1 cellular context compared by ENCODE assay signal in the genomic region with DNA sequence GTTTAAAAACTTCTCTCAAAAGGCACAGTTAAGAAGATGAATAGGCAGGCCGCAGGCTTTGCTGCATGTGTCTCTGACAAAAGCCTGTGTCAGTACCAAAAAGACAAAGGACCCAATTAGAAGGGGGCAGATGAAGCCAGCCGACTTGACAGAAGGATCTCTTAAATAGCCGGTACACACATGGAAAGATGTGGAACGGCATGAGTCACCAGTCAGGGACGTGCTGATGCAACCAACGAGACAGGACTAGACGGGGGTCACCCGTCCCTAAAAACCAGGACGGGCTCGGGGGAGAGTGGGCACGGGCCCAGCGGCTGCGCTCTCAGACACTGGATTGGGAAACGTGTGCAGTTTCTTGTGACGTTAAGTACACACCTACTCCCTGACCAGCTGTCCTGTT.
TF ChIP-seq lines count a peak whose summit lies in the region.

No MANE protein-coding gene starts in this region.

TF ChIP-seq in GM23338, 12 proteins besides CTCF, POLR2A, EP300 and RAD21 (continued from another document):
- TF ChIP-seq, protein P1, sequence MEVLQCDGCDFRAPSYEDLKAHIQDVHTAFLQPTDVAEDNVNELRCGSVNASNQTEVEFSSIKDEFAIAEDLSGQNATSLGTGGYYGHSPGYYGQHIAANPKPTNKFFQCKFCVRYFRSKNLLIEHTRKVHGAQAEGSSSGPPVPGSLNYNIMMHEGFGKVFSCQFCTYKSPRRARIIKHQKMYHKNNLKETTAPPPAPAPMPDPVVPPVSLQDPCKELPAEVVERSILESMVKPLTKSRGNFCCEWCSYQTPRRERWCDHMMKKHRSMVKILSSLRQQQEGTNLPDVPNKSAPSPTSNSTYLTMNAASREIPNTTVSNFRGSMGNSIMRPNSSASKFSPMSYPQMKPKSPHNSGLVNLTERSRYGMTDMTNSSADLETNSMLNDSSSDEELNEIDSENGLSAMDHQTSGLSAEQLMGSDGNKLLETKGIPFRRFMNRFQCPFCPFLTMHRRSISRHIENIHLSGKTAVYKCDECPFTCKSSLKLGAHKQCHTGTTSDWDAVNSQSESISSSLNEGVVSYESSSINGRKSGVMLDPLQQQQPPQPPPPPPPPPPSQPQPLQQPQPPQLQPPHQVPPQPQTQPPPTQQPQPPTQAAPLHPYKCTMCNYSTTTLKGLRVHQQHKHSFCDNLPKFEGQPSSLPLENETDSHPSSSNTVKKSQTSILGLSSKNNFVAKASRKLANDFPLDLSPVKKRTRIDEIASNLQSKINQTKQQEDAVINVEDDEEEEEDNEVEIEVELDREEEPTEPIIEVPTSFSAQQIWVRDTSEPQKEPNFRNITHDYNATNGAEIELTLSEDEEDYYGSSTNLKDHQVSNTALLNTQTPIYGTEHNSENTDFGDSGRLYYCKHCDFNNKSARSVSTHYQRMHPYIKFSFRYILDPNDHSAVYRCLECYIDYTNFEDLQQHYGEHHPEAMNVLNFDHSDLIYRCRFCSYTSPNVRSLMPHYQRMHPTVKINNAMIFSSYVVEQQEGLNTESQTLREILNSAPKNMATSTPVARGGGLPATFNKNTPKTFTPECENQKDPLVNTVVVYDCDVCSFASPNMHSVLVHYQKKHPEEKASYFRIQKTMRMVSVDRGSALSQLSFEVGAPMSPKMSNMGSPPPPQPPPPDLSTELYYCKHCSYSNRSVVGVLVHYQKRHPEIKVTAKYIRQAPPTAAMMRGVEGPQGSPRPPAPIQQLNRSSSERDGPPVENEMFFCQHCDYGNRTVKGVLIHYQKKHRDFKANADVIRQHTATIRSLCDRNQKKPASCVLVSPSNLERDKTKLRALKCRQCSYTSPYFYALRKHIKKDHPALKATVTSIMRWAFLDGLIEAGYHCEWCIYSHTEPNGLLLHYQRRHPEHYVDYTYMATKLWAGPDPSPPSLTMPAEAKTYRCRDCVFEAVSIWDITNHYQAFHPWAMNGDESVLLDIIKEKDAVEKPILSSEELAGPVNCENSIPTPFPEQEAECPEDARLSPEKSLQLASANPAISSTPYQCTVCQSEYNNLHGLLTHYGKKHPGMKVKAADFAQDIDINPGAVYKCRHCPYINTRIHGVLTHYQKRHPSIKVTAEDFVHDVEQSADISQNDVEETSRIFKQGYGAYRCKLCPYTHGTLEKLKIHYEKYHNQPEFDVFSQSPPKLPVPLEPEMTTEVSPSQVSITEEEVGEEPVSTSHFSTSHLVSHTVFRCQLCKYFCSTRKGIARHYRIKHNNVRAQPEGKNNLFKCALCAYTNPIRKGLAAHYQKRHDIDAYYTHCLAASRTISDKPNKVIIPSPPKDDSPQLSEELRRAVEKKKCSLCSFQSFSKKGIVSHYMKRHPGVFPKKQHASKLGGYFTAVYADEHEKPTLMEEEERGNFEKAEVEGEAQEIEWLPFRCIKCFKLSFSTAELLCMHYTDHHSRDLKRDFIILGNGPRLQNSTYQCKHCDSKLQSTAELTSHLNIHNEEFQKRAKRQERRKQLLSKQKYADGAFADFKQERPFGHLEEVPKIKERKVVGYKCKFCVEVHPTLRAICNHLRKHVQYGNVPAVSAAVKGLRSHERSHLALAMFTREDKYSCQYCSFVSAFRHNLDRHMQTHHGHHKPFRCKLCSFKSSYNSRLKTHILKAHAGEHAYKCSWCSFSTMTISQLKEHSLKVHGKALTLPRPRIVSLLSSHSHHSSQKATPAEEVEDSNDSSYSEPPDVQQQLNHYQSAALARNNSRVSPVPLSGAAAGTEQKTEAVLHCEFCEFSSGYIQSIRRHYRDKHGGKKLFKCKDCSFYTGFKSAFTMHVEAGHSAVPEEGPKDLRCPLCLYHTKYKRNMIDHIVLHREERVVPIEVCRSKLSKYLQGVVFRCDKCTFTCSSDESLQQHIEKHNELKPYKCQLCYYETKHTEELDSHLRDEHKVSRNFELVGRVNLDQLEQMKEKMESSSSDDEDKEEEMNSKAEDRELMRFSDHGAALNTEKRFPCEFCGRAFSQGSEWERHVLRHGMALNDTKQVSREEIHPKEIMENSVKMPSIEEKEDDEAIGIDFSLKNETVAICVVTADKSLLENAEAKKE (CRISPR knock-in tag; IDR thresholded peaks at IDR 0.05), result no peak
- TF ChIP-seq EZH2phosphoT487 (IDR thresholded peaks at IDR 0.05; ENCODE audit: unreplicated experiment) (no peak), JUNB (IDR thresholded peaks at IDR 0.05; ENCODE audit: unreplicated experiment) (no peak), CREB1 (CRISPR knock-in tag; IDR thresholded peaks at IDR 0.05; ENCODE audit: low read depth) (no peak)
- TF ChIP-seq, protein P2, sequence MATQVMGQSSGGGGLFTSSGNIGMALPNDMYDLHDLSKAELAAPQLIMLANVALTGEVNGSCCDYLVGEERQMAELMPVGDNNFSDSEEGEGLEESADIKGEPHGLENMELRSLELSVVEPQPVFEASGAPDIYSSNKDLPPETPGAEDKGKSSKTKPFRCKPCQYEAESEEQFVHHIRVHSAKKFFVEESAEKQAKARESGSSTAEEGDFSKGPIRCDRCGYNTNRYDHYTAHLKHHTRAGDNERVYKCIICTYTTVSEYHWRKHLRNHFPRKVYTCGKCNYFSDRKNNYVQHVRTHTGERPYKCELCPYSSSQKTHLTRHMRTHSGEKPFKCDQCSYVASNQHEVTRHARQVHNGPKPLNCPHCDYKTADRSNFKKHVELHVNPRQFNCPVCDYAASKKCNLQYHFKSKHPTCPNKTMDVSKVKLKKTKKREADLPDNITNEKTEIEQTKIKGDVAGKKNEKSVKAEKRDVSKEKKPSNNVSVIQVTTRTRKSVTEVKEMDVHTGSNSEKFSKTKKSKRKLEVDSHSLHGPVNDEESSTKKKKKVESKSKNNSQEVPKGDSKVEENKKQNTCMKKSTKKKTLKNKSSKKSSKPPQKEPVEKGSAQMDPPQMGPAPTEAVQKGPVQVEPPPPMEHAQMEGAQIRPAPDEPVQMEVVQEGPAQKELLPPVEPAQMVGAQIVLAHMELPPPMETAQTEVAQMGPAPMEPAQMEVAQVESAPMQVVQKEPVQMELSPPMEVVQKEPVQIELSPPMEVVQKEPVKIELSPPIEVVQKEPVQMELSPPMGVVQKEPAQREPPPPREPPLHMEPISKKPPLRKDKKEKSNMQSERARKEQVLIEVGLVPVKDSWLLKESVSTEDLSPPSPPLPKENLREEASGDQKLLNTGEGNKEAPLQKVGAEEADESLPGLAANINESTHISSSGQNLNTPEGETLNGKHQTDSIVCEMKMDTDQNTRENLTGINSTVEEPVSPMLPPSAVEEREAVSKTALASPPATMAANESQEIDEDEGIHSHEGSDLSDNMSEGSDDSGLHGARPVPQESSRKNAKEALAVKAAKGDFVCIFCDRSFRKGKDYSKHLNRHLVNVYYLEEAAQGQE (IDR thresholded peaks at IDR 0.05; ENCODE audit: unreplicated experiment), result no peak
